Comparison of ENCODE assay signal across 12 cellular contexts in the genomic region with DNA sequence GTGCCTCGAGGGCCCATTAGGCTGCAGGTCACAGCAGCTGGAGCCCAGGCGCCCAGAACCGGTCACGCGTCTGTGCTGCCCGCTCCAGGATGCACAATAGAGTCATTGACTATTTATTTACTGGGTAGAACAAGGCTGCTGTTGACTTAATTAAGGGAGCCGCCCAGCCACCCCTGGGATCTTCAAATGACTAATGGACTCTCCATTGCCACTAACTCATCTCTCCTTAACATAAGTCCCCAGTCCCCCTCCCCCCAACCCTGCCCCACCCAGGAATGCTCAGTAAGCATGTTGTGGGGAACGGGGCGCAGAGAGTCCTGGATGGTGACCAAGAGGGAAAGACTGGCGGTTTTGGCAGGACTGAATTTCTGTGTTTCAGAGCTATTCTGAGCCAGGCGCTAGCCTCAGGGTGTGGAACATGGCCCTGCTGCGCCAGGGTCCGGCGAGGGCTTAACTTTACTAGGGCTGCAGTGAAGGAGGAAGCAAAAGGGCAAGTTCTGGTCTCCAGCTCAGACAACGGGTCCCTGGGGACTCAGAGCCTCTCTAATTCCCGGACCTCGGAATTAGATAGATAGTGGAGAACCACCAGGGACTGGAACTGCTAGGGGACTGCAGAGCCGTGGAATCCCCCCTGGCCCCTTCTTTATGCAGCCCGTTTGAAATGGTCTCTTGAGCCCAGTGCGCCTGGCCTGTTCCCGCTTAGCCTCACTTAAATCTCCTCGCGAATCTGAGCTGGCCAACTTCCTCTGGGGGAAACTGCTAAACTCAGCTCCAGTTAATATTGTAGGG. TPM values are rescaled to one million over a fixed set of nuclear protein-coding genes. Genes with fewer than 3 reads are reported as not detected.
A peak's percentile ranks its signal among the peaks of the same experiment; 100 is the strongest.
DNase-seq lines count a peak whose midpoint lies in the region; ATAC-seq, FAIRE-seq and TF ChIP-seq lines count a peak whose summit lies in the region.
"Had no signal": no experiment of that assay in that cellular context is flagged by ENCODE, and none has a peak within 500 bp of the region (broad histone marks: within the 10 kb centered on the region; RNA-seq: fewer than 3 reads in every experiment).

No MANE protein-coding gene starts in this region.

- H3K9me3 ChIP-seq in astrocyte (ENCODE audit: insufficient read depth, low read depth, low read length), result no peaks in the 10 kb centered on the region
- H3K9me3 ChIP-seq: thoracic aorta had no signal

- H3K9me3 Mint-ChIP-seq in astrocyte (ENCODE audit: unreplicated experiment), result no peaks in the 10 kb centered on the region

- FAIRE-seq in astrocyte (lab: Jason Lieb, UNC), result no peak

- H3K4me1 ChIP-seq in ACC112 (ENCODE audit: control insufficient read depth, insufficient read depth, low read length, unreplicated experiment) (peaks cover 14% of the 10 kb centered on the region), astrocyte (ENCODE audit: insufficient read depth, low read length) (peaks cover 8% of the 10 kb centered on the region)
- H3K4me1 ChIP-seq: foreskin keratinocyte had no signal

- H3K9ac ChIP-seq in astrocyte (ENCODE audit: low read length), result no peak overlapping the region

- H2AFZ ChIP-seq in ACC112 (ENCODE audit: low read length, unreplicated experiment), result no peak overlapping the region
- peak overlapping the region; percentile 81 for H2AFZ ChIP-seq in astrocyte (ENCODE audit: low read depth, low read length)

- no peaks in the 10 kb centered on the region for H4K20me1 ChIP-seq in astrocyte (ENCODE audit: insufficient read depth, low read length)

- H3K36me3 ChIP-seq in ACC112 (ENCODE audit: insufficient read depth, low read length) (no peaks in the 10 kb centered on the region), H7 (replicated peaks; ENCODE audit: control insufficient read depth, insufficient read depth, low read length) (no peaks in the 10 kb centered on the region), astrocyte (ENCODE audit: insufficient read depth, low read length) (no peaks in the 10 kb centered on the region)
- H3K36me3 ChIP-seq: thoracic aorta had no signal

- H3K79me2 ChIP-seq in ACC112 (ENCODE audit: control insufficient read depth, insufficient read depth, low read length, unreplicated experiment) (no peaks in the 10 kb centered on the region), astrocyte (ENCODE audit: insufficient read depth, low read length) (no peaks in the 10 kb centered on the region)

- peak; percentile 57 for DNase-seq in H7
- no peak for DNase-seq in astrocyte (ENCODE audit: low read depth)
- peak; percentile 95 for DNase-seq in islet precursor cell
- no peak for DNase-seq in NCI-H1105 treated with DMSO at 0.1 percent for 48 hours (lab: John Stamatoyannopoulos, UW)
- DNase-seq in stimulated activated CD4-positive, alpha-beta T cell treated with anti-CD3 and anti-CD28 coated beads, Interleukin-1b, Interleukin-23, amount 100 ng/mL, for 48 hours, result no peak
- DNase-seq: CD4-positive, alpha-beta memory T cell; foreskin keratinocyte; NCI-H2171 treated with DMSO at 0.1 percent for 48 hours had no signal

- no peak overlapping the region for H3K4me3 Mint-ChIP-seq in astrocyte (ENCODE audit: unreplicated experiment)
- H3K4me3 Mint-ChIP-seq: CD4-positive, alpha-beta memory T cell had no signal

- peaks cover 79% of the 10 kb centered on the region for H3K27me3 ChIP-seq in ACC112 (ENCODE audit: insufficient read depth, low read length)
- peaks cover 40% of the 10 kb centered on the region for H3K27me3 ChIP-seq in H7 (ENCODE audit: control insufficient read depth, insufficient read depth, low read length)
- peaks cover 30% of the 10 kb centered on the region for H3K27me3 ChIP-seq in astrocyte (ENCODE audit: insufficient read depth, low read length)

- H3K4me3 ChIP-seq in ACC112 (ENCODE audit: low read depth, low read length) (peak overlapping the region; percentile 73), H7 (ENCODE audit: insufficient read depth, low read depth, low read length) (peak overlapping the region; percentile 55), astrocyte (ENCODE audit: insufficient read depth, low read depth, low read length) (peak overlapping the region; percentile 71)
- H3K4me3 ChIP-seq: thoracic aorta had no signal

- no peak overlapping the region for H3K27ac Mint-ChIP-seq in astrocyte (ENCODE audit: unreplicated experiment)
- H3K27ac Mint-ChIP-seq: CD4-positive, alpha-beta memory T cell had no signal

- H3K27ac ChIP-seq in ACC112 (ENCODE audit: low read depth, low read length), result no peak overlapping the region
- H3K27ac ChIP-seq in astrocyte (ENCODE audit: low read depth, low read length), result no peak overlapping the region
- H3K27ac ChIP-seq: foreskin keratinocyte, thoracic aorta had no signal

- H3K4me1 Mint-ChIP-seq in astrocyte (ENCODE audit: low read depth, unreplicated experiment), result peaks cover 3% of the 10 kb centered on the region
- H3K4me1 Mint-ChIP-seq: CD4-positive, alpha-beta memory T cell had no signal

- H3K4me2 ChIP-seq in astrocyte (ENCODE audit: low read length), result peak overlapping the region; percentile 89

- H3K36me3 Mint-ChIP-seq in astrocyte (ENCODE audit: low read depth, unreplicated experiment), result no peaks in the 10 kb centered on the region
- H3K36me3 Mint-ChIP-seq: CD4-positive, alpha-beta memory T cell had no signal

- ATAC-seq in HG03342 (IDR thresholded peaks at IDR 0.05; ENCODE audit: unreplicated experiment) (no peak), HG03175 (IDR thresholded peaks at IDR 0.05; ENCODE audit: unreplicated experiment) (no peak)

- peaks cover 43% of the 10 kb centered on the region for H3K27me3 Mint-ChIP-seq in astrocyte (ENCODE audit: low read depth, unreplicated experiment)

- no peak for TF ChIP-seq CTCF in astrocyte (IDR thresholded peaks at IDR 0.05; ENCODE audit: insufficient read depth, low read depth, low read length)

RNA-seq across cellular contexts. Expression of gene GRIK2, which starts 1.5 kb away (rescaled TPM):
- total RNA-seq in H7 (2014; rRNA removed; shearing (Covaris generic)), result 0.76 and 1.2 TPM in 2 replicates
- 2.5 and 2.8 TPM in 2 replicates for total RNA-seq in astrocyte
- total RNA-seq: CD4-positive, alpha-beta memory T cell; foreskin keratinocyte had no signal

Comparison
In these comparisons a context has a peak if more than half of its experiments do, and no peak if none do; other contexts are left out.
1. DNase-seq: peak in H7 (single experiment) and islet precursor cell (single experiment); none in astrocyte (single experiment), NCI-H1105 treated with DMSO at 0.1 percent for 48 hours (single experiment) and stimulated activated CD4-positive, alpha-beta T cell treated with anti-CD3 and anti-CD28 coated beads, Interleukin-1b, Interleukin-23, amount 100 ng/mL, for 48 hours (single experiment).
2. Peak in every context shown above with its lines, with median percentiles within 50 percentile points of each other: H3K4me3 ChIP-seq.